Comparison of ENCODE assay signal across 8 cellular contexts in the genomic region with DNA sequence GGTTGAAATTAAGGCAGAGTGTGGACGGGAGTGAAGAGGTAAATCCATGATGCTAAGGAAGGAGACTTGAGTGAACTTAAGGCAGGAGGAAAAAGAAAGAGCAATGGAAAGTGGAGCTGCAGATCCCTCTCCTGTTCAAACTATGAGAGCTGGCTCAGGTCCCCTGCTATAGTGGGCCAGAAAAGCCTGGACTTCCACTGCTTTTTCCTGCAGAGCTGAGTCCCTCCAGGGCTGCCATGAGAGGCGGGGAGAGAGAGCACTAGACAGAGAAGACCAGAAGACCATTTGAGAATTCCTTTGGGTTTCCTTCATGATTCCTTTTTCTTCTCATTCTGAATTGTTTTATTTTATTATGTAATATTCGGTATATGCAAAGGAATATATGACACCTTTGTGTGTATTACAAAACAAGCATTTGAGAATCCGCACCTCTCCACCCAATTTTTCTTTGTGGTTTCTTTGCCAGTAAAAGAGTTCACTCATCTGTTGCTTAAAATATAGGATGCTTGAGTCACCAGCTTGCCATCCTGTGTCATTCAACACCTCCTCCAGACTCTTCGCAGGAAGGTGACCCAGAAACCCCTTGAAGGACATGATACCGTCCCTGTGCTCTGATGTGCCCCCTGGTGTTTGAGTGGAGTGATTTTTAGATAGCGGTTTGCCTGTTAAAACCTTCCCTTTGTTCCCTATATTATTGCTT. TPM values are rescaled to one million over a fixed set of nuclear protein-coding genes. Genes with fewer than 3 reads are reported as not detected.
DNase-seq lines count a peak whose midpoint lies in the region; ATAC-seq and TF ChIP-seq lines count a peak whose summit lies in the region.

No MANE protein-coding gene starts in this region.

- peak; percentile 51 for DNase-seq in CD14-positive monocyte (ENCODE audit: low spot score)
- peak; percentile 43 for DNase-seq in HFF-Myc (ENCODE audit: extremely low read depth, low read depth)
- DNase-seq in SK-N-DZ (ENCODE audit: low spot score) = peak; percentile 50
- DNase-seq in activated naive CD4-positive, alpha-beta T cell treated with anti-CD3 and anti-CD28 coated beads for 36 hours = peak; percentile 93
- DNase-seq in head of caudate nucleus = peak; percentile 9 to 89 (median 62)

- H3K4me1 Mint-ChIP-seq in CD14-positive monocyte = peaks cover 29% of the 10 kb centered on the region
- peaks cover 77% of the 10 kb centered on the region for H3K4me1 Mint-ChIP-seq in activated naive CD4-positive, alpha-beta T cell treated with anti-CD3 and anti-CD28 coated beads for 36 hours (ENCODE audit: low read depth)

- ATAC-seq in GM21360 (IDR thresholded peaks at IDR 0.05; ENCODE audit: unreplicated experiment) (no peak), GM19395 (IDR thresholded peaks at IDR 0.05; ENCODE audit: unreplicated experiment) (no peak)

- peaks cover 0 to 1% (median 0%) of the 10 kb centered on the region in 3 donors for H3K27me3 Mint-ChIP-seq in CD14-positive monocyte (ENCODE audit: low read depth in 3 of 3)
- no peaks in the 10 kb centered on the region for H3K27me3 Mint-ChIP-seq in activated naive CD4-positive, alpha-beta T cell treated with anti-CD3 and anti-CD28 coated beads for 36 hours (ENCODE audit: low read depth)

- no peaks in the 10 kb centered on the region for H3K27me3 ChIP-seq in skeletal muscle satellite cell (ENCODE audit: control insufficient read depth, insufficient read depth, low read length)

- peak; percentile 77 for TF ChIP-seq CTCF in CD14-positive monocyte (IDR thresholded peaks at IDR 0.05)
- peak; percentile 72 for TF ChIP-seq CTCF in HFF-Myc (IDR thresholded peaks at IDR 0.05; ENCODE audit: low read depth, low read length, missing control alignments)

- H3K36me3 Mint-ChIP-seq in CD14-positive monocyte = peaks cover 6 to 23% of the 10 kb centered on the region in 2 donors
- peaks cover 13% of the 10 kb centered on the region for H3K36me3 Mint-ChIP-seq in activated naive CD4-positive, alpha-beta T cell treated with anti-CD3 and anti-CD28 coated beads for 36 hours (ENCODE audit: low read depth)

- H3K4me2 ChIP-seq in skeletal muscle satellite cell (ENCODE audit: low read length) = peak overlapping the region; percentile 19

- H3K4me3 ChIP-seq in HFF-Myc (replicated peaks; ENCODE audit: low read depth, low read length) (no peak overlapping the region), skeletal muscle satellite cell (ENCODE audit: low read length) (no peak overlapping the region)

- peak overlapping the region in 5 of 7 donors; percentile 52 to 84 (median 82) for H3K27ac Mint-ChIP-seq in CD14-positive monocyte
- H3K27ac Mint-ChIP-seq in activated naive CD4-positive, alpha-beta T cell treated with anti-CD3 and anti-CD28 coated beads for 36 hours = peak overlapping the region; percentile 95

- no peak overlapping the region for H3K9ac ChIP-seq in skeletal muscle satellite cell (ENCODE audit: low read depth, low read length)

- H3K36me3 ChIP-seq in skeletal muscle satellite cell (ENCODE audit: insufficient read depth, low read length) = no peaks in the 10 kb centered on the region

- H3K9me3 Mint-ChIP-seq in CD14-positive monocyte = no peaks in the 10 kb centered on the region
- H3K9me3 Mint-ChIP-seq in activated naive CD4-positive, alpha-beta T cell treated with anti-CD3 and anti-CD28 coated beads for 36 hours = no peaks in the 10 kb centered on the region

- intact Hi-C loops in CD14-positive monocyte (cut with micrococcal nuclease) (loop anchor here (2.0 to 10.0 kb wide), 5 partner anchors 35 to 163 kb away; a partner anchor contains a TSS), head of caudate nucleus (cut with DNase I) (no loop called here)
- intact Hi-C loops in activated naive CD4-positive, alpha-beta T cell treated with anti-CD3 and anti-CD28 coated beads for 36 hours (cut with micrococcal nuclease) = loop anchor here (1.0 to 5.0 kb wide), 7 partner anchors 14 to 410 kb away; a partner anchor contains a TSS

- CTCF ChIA-PET in activated naive CD4-positive, alpha-beta T cell treated with anti-CD3 and anti-CD28 coated beads for 36 hours (lab: Charles Lee) = interaction anchor here (0.6 to 3.5 kb wide), 15 partner anchors 11 to 160 kb away, joined by 3 to 26 read pairs (median 5); a partner anchor contains a TSS

- no peak overlapping the region for H3K4me3 Mint-ChIP-seq in CD14-positive monocyte
- H3K4me3 Mint-ChIP-seq in activated naive CD4-positive, alpha-beta T cell treated with anti-CD3 and anti-CD28 coated beads for 36 hours = peak overlapping the region; percentile 11

- H3K9me3 ChIP-seq in skeletal muscle satellite cell (replicated peaks; ENCODE audit: low read length) = no peaks in the 10 kb centered on the region

- H3K4me1 ChIP-seq in skeletal muscle satellite cell (ENCODE audit: control insufficient read depth, insufficient read depth, low read length) = peaks cover 29% of the 10 kb centered on the region

RNA-seq across cellular contexts. Expression of a gene that starts 24.4 kb away (rescaled TPM):
- 10 to 100 TPM; 22.2 to 25.1 TPM for polyA plus RNA-seq in CD14-positive monocyte
- 118 and 140 TPM in 2 replicates for polyA plus RNA-seq in SK-N-DZ (2014; cell fraction: cytosol; rRNA removed)
- polyA plus RNA-seq in SK-N-DZ (2014; cell fraction: nucleus; rRNA removed) = 116 and 149 TPM in 2 replicates
- total RNA-seq in activated naive CD4-positive, alpha-beta T cell treated with anti-CD3 and anti-CD28 coated beads for 36 hours = 100 to 1,000 TPM; 143 to 147 TPM
- 31.9 and 57.5 TPM in 2 replicates for total RNA-seq in skeletal muscle satellite cell (2012; rRNA removed)

RNA-seq across cellular contexts. Expression of a gene that starts 56.8 kb away (rescaled TPM):
- polyA plus RNA-seq in CD14-positive monocyte = 1 to 10 TPM; 2.1 to 2.4 TPM
- 7.3 and 13.7 TPM in 2 replicates for polyA plus RNA-seq in SK-N-DZ (2014; cell fraction: cytosol; rRNA removed)
- polyA plus RNA-seq in SK-N-DZ (2014; cell fraction: nucleus; rRNA removed) = 4.9 and 6.8 TPM in 2 replicates
- total RNA-seq in activated naive CD4-positive, alpha-beta T cell treated with anti-CD3 and anti-CD28 coated beads for 36 hours = 10 to 100 TPM; 17.0 to 19.3 TPM
- 6.6 and 10.4 TPM in 2 replicates for total RNA-seq in skeletal muscle satellite cell (2012; rRNA removed)

RNA-seq across cellular contexts. Expression of a gene that starts 57.6 kb away (rescaled TPM):
- polyA plus RNA-seq in CD14-positive monocyte = not detected
- 0.16 TPM in 1 of 2 replicates, not detected in the other for polyA plus RNA-seq in SK-N-DZ (2014; cell fraction: cytosol; rRNA removed)
- 3.7 and 5.5 TPM in 2 replicates for polyA plus RNA-seq in SK-N-DZ (2014; cell fraction: nucleus; rRNA removed)
- 1 to 10 TPM; 1.7 to 1.8 TPM for total RNA-seq in activated naive CD4-positive, alpha-beta T cell treated with anti-CD3 and anti-CD28 coated beads for 36 hours
- total RNA-seq in skeletal muscle satellite cell (2012; rRNA removed) = not detected in 2 replicates

Comparison
In these comparisons a context has a peak if more than half of its experiments do, and no peak if none do; other contexts are left out.
1. DNase-seq: peak in every context shown above with its lines; median percentile 93 in activated naive CD4-positive, alpha-beta T cell treated with anti-CD3 and anti-CD28 coated beads for 36 hours; 62 in head of caudate nucleus; 51 in CD14-positive monocyte; 50 in SK-N-DZ; 43 in HFF-Myc.